23 cellular contexts compared by ENCODE assay signal in genomic region chr20:51159303-51159702, GRCh38.
DNase-seq lines count a peak whose midpoint lies in the region; FAIRE-seq and TF ChIP-seq lines count a peak whose summit lies in the region.
"Had no signal": no experiment of that assay in that cellular context is flagged by ENCODE, and none has a peak within 500 bp of the region (broad histone marks: within the 10 kb centered on the region; RNA-seq: fewer than 3 reads in every experiment).

No MANE protein-coding gene starts in this region.

- peak; percentile 25; the same call in 1 of the 2 replicates for TF ChIP-seq CTCF in BE2C (IDR thresholded peaks at IDR 0.05; ENCODE audit: low read depth, low read length)
- no peak for TF ChIP-seq CTCF in bronchial epithelial cell (IDR thresholded peaks at IDR 0.05; ENCODE audit: insufficient read depth, low read length, severe bottlenecking)
- no peak for TF ChIP-seq CTCF in neural progenitor cell (IDR thresholded peaks at IDR 0.05)
- TF ChIP-seq CTCF in A673 (conservative IDR thresholded peaks at IDR 0.05; ENCODE audit: low read depth, low read length) = no peak

- H3K4me3 ChIP-seq in BE2C (ENCODE audit: low read depth, low read length) (no peak overlapping the region), bronchial epithelial cell (ENCODE audit: low read depth, low read length) (no peak overlapping the region), neural progenitor cell (no peak overlapping the region), A673 (ENCODE audit: low read depth, low read length, poor library complexity, severe bottlenecking) (no peak overlapping the region)

- H3K79me2 ChIP-seq in neural progenitor cell (ENCODE audit: low read depth) = no peaks in the 10 kb centered on the region

- H3K9me3 Mint-ChIP-seq in neural progenitor cell = no peaks in the 10 kb centered on the region
- H3K9me3 Mint-ChIP-seq: CD8-positive, alpha-beta memory T cell had no signal

- no peaks in the 10 kb centered on the region for H3F3A ChIP-seq in neural progenitor cell (ENCODE audit: low read depth)

- no peak overlapping the region for H2AFZ ChIP-seq in neural progenitor cell (replicated peaks)

- H3K36me3 ChIP-seq in BE2C = no peaks in the 10 kb centered on the region
- H3K36me3 ChIP-seq in bronchial epithelial cell (ENCODE audit: control insufficient read depth, insufficient read depth, low read length) = no peaks in the 10 kb centered on the region
- no peaks in the 10 kb centered on the region for H3K36me3 ChIP-seq in neural progenitor cell
- H3K36me3 ChIP-seq in A673 (ENCODE audit: insufficient read depth, low read length, poor library complexity, severe bottlenecking) = no peaks in the 10 kb centered on the region

- intact Hi-C loops in A673 (cut with micrococcal nuclease; ENCODE audit: unreplicated experiment) = loop anchor here (10.0 kb wide), 1 partner anchor 135 kb away; the partner anchor contains the start of gene KCNG1

- H3K9ac ChIP-seq in neural progenitor cell = no peak overlapping the region

- FAIRE-seq in bronchial epithelial cell (lab: Jason Lieb, UNC) = peak; percentile 18
- FAIRE-seq: GM19239, H54 had no signal

- H3K27me3 Mint-ChIP-seq in neural progenitor cell (ENCODE audit: insufficient read depth, low read depth) = peaks cover 9% of the 10 kb centered on the region

- POLR2A ChIA-PET in A673 (lab: Charles Lee; ENCODE audit: low non-redundant PET) = no interaction called here

- peaks cover 20% of the 10 kb centered on the region for H3K4me1 Mint-ChIP-seq in neural progenitor cell

- no peak overlapping the region for H3K4me3 Mint-ChIP-seq in neural progenitor cell
- H3K4me3 Mint-ChIP-seq: CD8-positive, alpha-beta memory T cell had no signal

- H3K9me3 ChIP-seq in BE2C (no peaks in the 10 kb centered on the region), neural progenitor cell (ENCODE audit: low read depth) (no peaks in the 10 kb centered on the region), A673 (ENCODE audit: low read depth, low read length, poor library complexity, severe bottlenecking) (no peaks in the 10 kb centered on the region)

- H3K36me3 Mint-ChIP-seq in neural progenitor cell = no peaks in the 10 kb centered on the region
- H3K36me3 Mint-ChIP-seq: CD8-positive, alpha-beta memory T cell had no signal

- no peak overlapping the region for H3K4me2 ChIP-seq in neural progenitor cell

- H3K4me1 ChIP-seq in BE2C (peaks cover 33% of the 10 kb centered on the region), neural progenitor cell (peaks cover 13% of the 10 kb centered on the region), A673 (ENCODE audit: insufficient read depth, low read length, poor library complexity, severe bottlenecking) (peaks cover 13% of the 10 kb centered on the region)

- H3K27me3 ChIP-seq in BE2C (no peaks in the 10 kb centered on the region), bronchial epithelial cell (ENCODE audit: control insufficient read depth, insufficient read depth, low read length) (peaks cover 7% of the 10 kb centered on the region), neural progenitor cell (no peaks in the 10 kb centered on the region), A673 (replicated peaks; ENCODE audit: insufficient read depth, low read depth, low read length, poor library complexity) (peaks cover 9% of the 10 kb centered on the region)

- DNase-seq in BE2C (peak; percentile 78), NCI-H1694 treated with DMSO at 0.1 percent for 48 hours (lab: John Stamatoyannopoulos, UW) (peak; percentile 17), bronchial epithelial cell (ENCODE audit: low read depth) (no peak), neural progenitor cell (ENCODE audit: low spot score) (no peak), occipital lobe (lab: John Stamatoyannopoulos, UW) (no peak), A673 (ENCODE audit: low spot score) (no peak), NCI-H510A treated with DMSO at 0.1 percent for 48 hours (lab: John Stamatoyannopoulos, UW) (no peak), SW 1271 (lab: John Stamatoyannopoulos, UW) (no peak)
- DNase-seq: Calu3; CD8-positive, alpha-beta memory T cell; EL; GF-D8; KBM-7; NCI-H1092; NCI-H1436; NCI-H2029; NCI-H226; NCI-H526 treated with DMSO at 0.1 percent for 48 hours; Right ventricle myocardium superior had no signal

- no peaks in the 10 kb centered on the region for H4K20me1 ChIP-seq in neural progenitor cell (ENCODE audit: low read depth)

- BruUV-seq in A673 (replicated peaks; lab: Mats Ljungman, UMichigan) = no TSS peak

- CTCF ChIA-PET in A673 (lab: Charles Lee) = no interaction called here

- H3K27ac ChIP-seq in neural progenitor cell (no peak overlapping the region), A673 (ENCODE audit: low read depth, low read length, poor library complexity, severe bottlenecking) (no peak overlapping the region)
- H3K27ac ChIP-seq: 22Rv1, C4-2B had no signal

- H3K27ac Mint-ChIP-seq in neural progenitor cell = peak overlapping the region; percentile 65
- H3K27ac Mint-ChIP-seq: CD8-positive, alpha-beta memory T cell had no signal

Comparison
In these comparisons a context has a peak if more than half of its experiments do, and no peak if none do; other contexts are left out.
1. DNase-seq: peak in BE2C (single experiment) and NCI-H1694 treated with DMSO at 0.1 percent for 48 hours (single experiment); none in bronchial epithelial cell (single experiment), neural progenitor cell (single experiment), occipital lobe (single experiment), A673 (single experiment), NCI-H510A treated with DMSO at 0.1 percent for 48 hours (single experiment) and SW 1271 (0 of 2).